Comparison of ENCODE assay signal across 37 cellular contexts in the genomic region with DNA sequence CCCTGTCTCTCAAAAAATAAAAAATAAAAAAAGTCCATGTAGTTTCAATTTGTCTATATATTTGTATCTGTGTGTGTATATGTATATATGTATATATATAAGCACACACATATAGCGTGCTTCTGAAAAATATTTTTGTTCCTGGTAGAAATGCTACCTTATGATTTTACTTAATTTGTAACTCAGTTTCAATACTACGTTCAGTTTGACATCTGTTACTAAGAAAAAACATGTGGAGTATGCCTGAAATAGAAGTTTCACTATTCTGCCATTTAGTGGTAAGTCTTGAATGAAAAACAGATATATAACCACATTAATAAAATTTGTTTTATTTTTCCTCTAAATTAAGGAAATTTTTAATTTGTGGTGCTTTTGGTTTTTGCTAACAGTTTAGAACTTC. TPM values are rescaled to one million over a fixed set of nuclear protein-coding genes. Genes with fewer than 3 reads are reported as not detected.
"Had no signal": no experiment of that assay in that cellular context is flagged by ENCODE, and none has a peak within 500 bp of the region (broad histone marks: within the 10 kb centered on the region; RNA-seq: fewer than 3 reads in every experiment).

No MANE protein-coding gene starts in this region.

- DNase-seq: Karpas-422, Kasumi-1, MG63, MV-4-11, NCI-H1048, NCI-H1092, NCI-H1092 treated with DMSO at 0.1 percent for 48 hours, NCI-H1105, NCI-H1105 treated with DMSO at 0.1 percent for 48 hours, NCI-H1417, NCI-H1417 treated with DMSO at 0.1 percent for 48 hours, NCI-H1436, NCI-H1436 treated with DMSO at 0.1 percent for 48 hours, NCI-H146, NCI-H1694, NCI-H1694 treated with DMSO at 0.1 percent for 48 hours, NCI-H187, NCI-H187 treated with DMSO at 0.1 percent for 48 hours, NCI-H1930, NCI-H2029, NCI-H2029 treated with DMSO at 0.1 percent for 48 hours, NCI-H2081, NCI-H2081 treated with DMSO at 0.1 percent for 48 hours, NCI-H2107, NCI-H2171, NCI-H2171 treated with DMSO at 0.1 percent for 48 hours, NCI-H2227 treated with DMSO at 0.1 percent for 48 hours, NCI-H226, NCI-H345, NCI-H446, NCI-H446 treated with DMSO at 0.1 percent for 48 hours, NCI-H510A, NCI-H510A treated with DMSO at 0.1 percent for 48 hours, NCI-H524, NCI-H524 treated with DMSO at 0.1 percent for 48 hours had no signal

- H3K36me3 ChIP-seq: MG63 had no signal

- H3K4me3 ChIP-seq: MG63 had no signal

- H3K27me3 ChIP-seq: MG63 had no signal

- H3K9me3 ChIP-seq: MG63 had no signal

RNA-seq across cellular contexts. Expression of a gene that starts 14.2 kb away (rescaled TPM):
- total RNA-seq: LHCN-M2, MCF 10A had no signal
